Comparison of ENCODE assay signal across 26 cellular contexts in the genomic region with DNA sequence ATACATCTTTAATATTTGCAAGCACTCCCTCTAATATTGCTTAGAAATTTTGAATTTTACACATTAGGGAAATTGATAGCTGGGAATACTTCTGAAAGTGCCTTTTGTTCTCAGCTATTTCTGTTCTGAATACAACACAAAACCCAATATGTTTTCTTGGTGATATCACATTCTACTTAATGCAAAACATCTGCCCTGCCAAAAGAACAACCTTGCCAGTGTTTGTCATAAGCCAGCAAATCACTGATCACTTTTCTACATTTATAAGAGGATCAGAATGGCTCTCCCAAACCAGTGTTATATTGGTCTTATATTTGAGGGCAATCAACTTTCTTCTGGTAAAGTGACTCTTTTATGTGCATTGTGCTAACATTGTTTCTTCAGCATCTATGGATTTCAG.
"Had no signal": no experiment of that assay in that cellular context is flagged by ENCODE, and none has a peak within 500 bp of the region (broad histone marks: within the 10 kb centered on the region; RNA-seq: fewer than 3 reads in every experiment).

No MANE protein-coding gene starts in this region.

- H3K36me3 ChIP-seq: esophagus squamous epithelium, gastrocnemius medialis, lower lobe of right lung, neutrophil, prostate gland, sigmoid colon, stomach, tibial nerve, upper lobe of left lung had no signal

- H3K27me3 ChIP-seq: esophagus squamous epithelium, gastrocnemius medialis, neutrophil, sigmoid colon, stomach, tibial nerve, upper lobe of left lung had no signal

- H3K4me3 ChIP-seq: coronary artery, esophagus squamous epithelium, gastrocnemius medialis, lower lobe of right lung, prostate gland, sigmoid colon, stomach, tibial nerve, upper lobe of left lung had no signal

- DNase-seq: effector memory CD8-positive, alpha-beta T cell; erythroblast; esophagus squamous epithelium; foreskin fibroblast; gastrocnemius medialis; head of caudate nucleus; kidney glomerular epithelial cell; left ventricle myocardium superior; lower lobe of right lung; naive B cell; right cardiac atrium; sigmoid colon; stimulated activated CD4-positive, alpha-beta T cell treated with anti-CD3 and anti-CD28 coated beads, Interleukin-2, amount 100 ng/mL, for 24 hours; stimulated activated CD4-positive, alpha-beta T cell treated with anti-CD3 and anti-CD28 coated beads, Interleukin-4, amount 100 ng/mL, for 24 hours; stimulated activated naive CD4-positive, alpha-beta T cell treated with Interleukin-2 at 50 U/mL for 16 hours; stomach; upper lobe of left lung had no signal

- H3K27ac ChIP-seq: coronary artery, esophagus squamous epithelium, gastrocnemius medialis, lower lobe of right lung, neutrophil, prostate gland, sigmoid colon, stomach, tibial nerve, upper lobe of left lung had no signal

- FAIRE-seq: endometrium, islet of Langerhans, urothelium cell line had no signal

- ATAC-seq: effector memory CD8-positive, alpha-beta T cell; gastrocnemius medialis; left ventricle myocardium superior; lower lobe of right lung; natural killer cell treated with Interleukin-12 subunit alpha and Interleukin-12 subunit beta and Interleukin-15 and Interleukin-18, amount 100 ng/mL, for 72 hours; right cardiac atrium; stimulated activated effector memory CD8-positive, alpha-beta T cell treated with anti-CD3 and anti-CD28 coated beads, Interleukin-12 subunit alpha, Interleukin-12 subunit beta, amount 100 ng/mL, for 72 hours had no signal

- H3K4me1 ChIP-seq: esophagus squamous epithelium, gastrocnemius medialis, lower lobe of right lung, prostate gland, sigmoid colon, stomach, tibial nerve, upper lobe of left lung had no signal

- H3K9me3 ChIP-seq: gastrocnemius medialis, lower lobe of right lung, neutrophil, prostate gland, sigmoid colon, tibial nerve, upper lobe of left lung had no signal
